ENCODE assay signal across 37 cellular contexts in genomic region chr20:45626540-45626939, GRCh38. TPM values are rescaled to one million over a fixed set of nuclear protein-coding genes. Genes with fewer than 3 reads are reported as not detected.
"Had no signal": no experiment of that assay in that cellular context is flagged by ENCODE, and none has a peak within 500 bp of the region (broad histone marks: within the 10 kb centered on the region; RNA-seq: fewer than 3 reads in every experiment).

No MANE protein-coding gene starts in this region.

- H3K4me2 ChIP-seq: PC-9 had no signal

- H3K9me3 ChIP-seq: MG63 had no signal

- DNase-seq: activated CD4-positive, alpha-beta memory T cell treated with anti-CD3 and anti-CD28 coated beads, Interleukin-2, amount 10 ng/mL, durations not matched to agents 7 days and 5 days; activated CD4-positive, alpha-beta T cell treated with anti-CD3 and anti-CD28 coated beads for 36 hours; activated CD4-positive, alpha-beta T cell treated with anti-CD3 and anti-CD28 coated beads, Interleukin-2, amount 50 U/mL, for 1 hour; activated CD8-positive, alpha-beta memory T cell treated with anti-CD3 and anti-CD28 coated beads for 24 hours; activated CD8-positive, alpha-beta memory T cell treated with anti-CD3 and anti-CD28 coated beads, Interleukin-2, amount 10 ng/mL, durations not matched to agents 7 days and 5 days; activated CD8-positive, alpha-beta memory T cell treated with anti-CD3 and anti-CD28 coated beads, Interleukin-2, amount 50 U/mL, for 48 hours; activated effector memory CD4-positive, alpha-beta T cell treated with Interleukin-2 at 50 U/mL for 16 hours; activated naive CD4-positive, alpha-beta T cell treated with anti-CD3 and anti-CD28 coated beads, Interleukin-2, amount 10 ng/mL, durations not matched to agents 7 days and 5 days; activated naive CD8-positive, alpha-beta T cell treated with anti-CD3 and anti-CD28 coated beads, Interleukin-2, amount 50 U/mL, for 24 hours; activated T-cell treated with anti-CD3 and anti-CD28 coated beads, Interleukin-2, amount 50 U/mL, for 48 hours; anterior cingulate cortex; caudate nucleus; cerebellar nuclear complex; KG1; MG63; NCI-H1092; NCI-H1436 treated with DMSO at 0.1 percent for 48 hours; NCI-H1694 treated with DMSO at 0.1 percent for 48 hours; NCI-H2029; NCI-H510A; NCI-H526; NCI-H748 treated with DMSO at 0.1 percent for 48 hours; NK-92 treated with Interleukin-12 subunit alpha and Interleukin-12 subunit beta, amount 100 ng/mL, for 24 hours; PC-9; SIG-M5; SW 1271; T-helper 1 cell; T-helper 2 cell; T-helper 9 cell had no signal

- H3K27ac ChIP-seq: PC-9, RWPE1 had no signal

- H3K4me3 ChIP-seq: MG63, PC-9 had no signal

- H3K36me3 ChIP-seq: MG63 had no signal

- FAIRE-seq: bronchial epithelial cell, RCC 7860 had no signal

- ATAC-seq: activated CD4-positive, alpha-beta T cell treated with anti-CD3 and anti-CD28 coated beads for 36 hours; activated CD4-positive, CD25-positive, alpha-beta regulatory T cell treated with anti-CD3 and anti-CD28 coated beads, Interleukin-2, amount 50 U/mL, for 24 hours; activated CD8-positive, alpha-beta memory T cell treated with anti-CD3 and anti-CD28 coated beads, Interleukin-2, amount 10 ng/mL, durations not matched to agents 7 days and 5 days; activated naive CD8-positive, alpha-beta T cell treated with anti-CD3 and anti-CD28 coated beads, Interleukin-2, amount 50 U/mL, for 24 hours; Right ventricle myocardium inferior; SK-N-SH treated with all-trans-retinoic acid at 6 μM for 48 hours; WTC11 had no signal

- H2AFZ ChIP-seq: PC-9 had no signal

RNA-seq across cellular contexts. Expression of gene WFDC10A, which starts 3.0 kb away (rescaled TPM):
- total RNA-seq: activated CD4-positive, alpha-beta memory T cell treated with anti-CD3 and anti-CD28 coated beads, Interleukin-2, amount 10 ng/mL, durations not matched to agents 7 days and 5 days; activated CD4-positive, alpha-beta T cell treated with anti-CD3 and anti-CD28 coated beads for 36 hours; activated CD8-positive, alpha-beta memory T cell treated with anti-CD3 and anti-CD28 coated beads, Interleukin-2, amount 10 ng/mL, durations not matched to agents 7 days and 5 days; bronchial epithelial cell; PC-9; Right ventricle myocardium inferior; SK-MEL-5; WTC11 had no signal

RNA-seq across cellular contexts. Expression of gene WFDC9, which starts 4.5 kb away (rescaled TPM):
- total RNA-seq: activated CD4-positive, alpha-beta memory T cell treated with anti-CD3 and anti-CD28 coated beads, Interleukin-2, amount 10 ng/mL, durations not matched to agents 7 days and 5 days; activated CD4-positive, alpha-beta T cell treated with anti-CD3 and anti-CD28 coated beads for 36 hours; activated CD8-positive, alpha-beta memory T cell treated with anti-CD3 and anti-CD28 coated beads, Interleukin-2, amount 10 ng/mL, durations not matched to agents 7 days and 5 days; bronchial epithelial cell; PC-9; Right ventricle myocardium inferior; SK-MEL-5; WTC11 had no signal

RNA-seq across cellular contexts. Expression of gene WFDC11, which starts 43.5 kb away (rescaled TPM):
- total RNA-seq: activated CD4-positive, alpha-beta memory T cell treated with anti-CD3 and anti-CD28 coated beads, Interleukin-2, amount 10 ng/mL, durations not matched to agents 7 days and 5 days; activated CD4-positive, alpha-beta T cell treated with anti-CD3 and anti-CD28 coated beads for 36 hours; activated CD8-positive, alpha-beta memory T cell treated with anti-CD3 and anti-CD28 coated beads, Interleukin-2, amount 10 ng/mL, durations not matched to agents 7 days and 5 days; bronchial epithelial cell; PC-9; Right ventricle myocardium inferior; SK-MEL-5; WTC11 had no signal

RNA-seq across cellular contexts. Expression of gene WFDC8, which starts 47.5 kb away (rescaled TPM):
- total RNA-seq: activated CD4-positive, alpha-beta memory T cell treated with anti-CD3 and anti-CD28 coated beads, Interleukin-2, amount 10 ng/mL, durations not matched to agents 7 days and 5 days; activated CD4-positive, alpha-beta T cell treated with anti-CD3 and anti-CD28 coated beads for 36 hours; activated CD8-positive, alpha-beta memory T cell treated with anti-CD3 and anti-CD28 coated beads, Interleukin-2, amount 10 ng/mL, durations not matched to agents 7 days and 5 days; bronchial epithelial cell; PC-9; Right ventricle myocardium inferior; SK-MEL-5; WTC11 had no signal
